ENCODE assay signal across 8 cellular contexts in genomic region chr6:166757226-166758135, GRCh38.
A peak's percentile ranks its signal among the peaks of the same experiment; 100 is the strongest.
DNase-seq lines count a peak whose midpoint lies in the region; TF ChIP-seq lines count a peak whose summit lies in the region.

No MANE protein-coding gene starts in this region.

- no peaks in the 10 kb centered on the region for H3K36me3 ChIP-seq in neural cell (ENCODE audit: insufficient read depth, low read length)
- no peaks in the 10 kb centered on the region for H3K36me3 ChIP-seq in SJCRH30

- peak overlapping the region; percentile 35 for H3K4me3 Mint-ChIP-seq in Calu3 (ENCODE audit: low read depth, unreplicated experiment)

- peak overlapping the region; percentile 36 for H3K4me3 ChIP-seq in choroid plexus epithelial cell (ENCODE audit: low read depth, low read length)
- H3K4me3 ChIP-seq in neural cell (ENCODE audit: low read length), result peak overlapping the region; percentile 45
- no peak overlapping the region for H3K4me3 ChIP-seq in SJCRH30

- CTCF ChIA-PET in Calu3 (lab: Charles Lee), result interaction anchor here (0.7 kb wide), 1 partner anchor 1172 kb away, joined by 3 read pairs; no protein-coding TSS in a partner anchor

- no peak for TF ChIP-seq EP300 in neural cell (conservative IDR thresholded peaks at IDR 0.05; ENCODE audit: poor library complexity, severe bottlenecking)

- peaks cover 11% of the 10 kb centered on the region for H3K4me1 Mint-ChIP-seq in Calu3 (ENCODE audit: low read depth, unreplicated experiment)

- peaks cover 3% of the 10 kb centered on the region for H3F3A ChIP-seq in neural cell (ENCODE audit: insufficient read depth, low read length, poor library complexity, severe bottlenecking)

- no peaks in the 10 kb centered on the region for H3K79me2 ChIP-seq in neural cell (replicated peaks; ENCODE audit: insufficient read depth, low read length)

- H3K9me2 ChIP-seq in neural cell (ENCODE audit: insufficient read depth, low read length), result no peaks in the 10 kb centered on the region

- H3K4me2 ChIP-seq in neural cell (ENCODE audit: low read length), result no peak overlapping the region

- H4K20me1 ChIP-seq in neural cell (ENCODE audit: insufficient read depth), result no peaks in the 10 kb centered on the region

- no peaks in the 10 kb centered on the region for H3K36me3 Mint-ChIP-seq in Calu3 (ENCODE audit: insufficient read depth, unreplicated experiment)

- no peak overlapping the region for H2AFZ ChIP-seq in neural cell (ENCODE audit: low read depth, low read length)

- no peaks in the 10 kb centered on the region for H3K9me3 Mint-ChIP-seq in Calu3 (ENCODE audit: low read depth, unreplicated experiment)

- TF ChIP-seq RAD21 in neural cell (conservative IDR thresholded peaks at IDR 0.05), result no peak

- peaks cover 41% of the 10 kb centered on the region for H3K27me3 Mint-ChIP-seq in Calu3 (ENCODE audit: unreplicated experiment)

- DNase-seq in Calu3 (no peak), NCI-H1105 treated with DMSO at 0.1 percent for 48 hours (lab: John Stamatoyannopoulos, UW) (peak; percentile 96), choroid plexus epithelial cell (ENCODE audit: low read depth) (peak; percentile 72), SJCRH30 (no peak), NCI-H1436 (lab: John Stamatoyannopoulos, UW) (no peak), nucleus accumbens (lab: John Stamatoyannopoulos, UW) (no peak), GOT3 (lab: John Stamatoyannopoulos, UW) (no peak)

- peak overlapping the region; percentile 25 for H3K9ac ChIP-seq in neural cell (ENCODE audit: low read length)

- H3K27ac ChIP-seq in neural cell (ENCODE audit: low read length), result no peak overlapping the region
- H3K27ac ChIP-seq in SJCRH30, result no peak overlapping the region

- H3K27me3 ChIP-seq in neural cell (ENCODE audit: insufficient read depth, low read depth, low read length), result no peaks in the 10 kb centered on the region
- peaks cover 3% of the 10 kb centered on the region; the same call in 1 of the 2 replicates for H3K27me3 ChIP-seq in SJCRH30

- no peak for TF ChIP-seq CTCF in Calu3 (IDR thresholded peaks at IDR 0.05; ENCODE audit: unreplicated experiment)
- TF ChIP-seq CTCF in choroid plexus epithelial cell (conservative IDR thresholded peaks at IDR 0.05; ENCODE audit: low read depth, low read length), result no peak
- TF ChIP-seq CTCF in neural cell (IDR thresholded peaks at IDR 0.05; ENCODE audit: poor library complexity, severe bottlenecking), result no peak

- intact Hi-C loops in Calu3 (cut with micrococcal nuclease; ENCODE audit: unreplicated experiment), result no loop called here

- BruUV-seq in Calu3 (replicated peaks; lab: Mats Ljungman, UMichigan), result no TSS peak

- H3K4me1 ChIP-seq in SJCRH30, result 0 out of 2 replicates have a peak, but pooled peaks cover 5% of the 10 kb centered on the region

- H3K27ac Mint-ChIP-seq in Calu3 (ENCODE audit: unreplicated experiment), result no peak overlapping the region

- H3K9me3 ChIP-seq in neural cell (ENCODE audit: low read length) (no peaks in the 10 kb centered on the region), SJCRH30 (replicated peaks) (no peaks in the 10 kb centered on the region)

TF ChIP-seq in neural cell, 6 proteins besides CTCF, POLR2A, EP300 and RAD21:
- no peak for TF ChIP-seq EZH2 (IDR thresholded peaks at IDR 0.05; ENCODE audit: borderline replicate concordance, insufficient read depth, low read length, poor library complexity, severe bottlenecking)
- TF ChIP-seq SMC3 (conservative IDR thresholded peaks at IDR 0.05; ENCODE audit: poor library complexity), result no peak
TF ChIP-seq in neural cell: peak in this region for 0.

Comparison
In these comparisons a context has a peak if more than half of its experiments do, and no peak if none do; other contexts are left out.
1. DNase-seq: peak in NCI-H1105 treated with DMSO at 0.1 percent for 48 hours (single experiment) and choroid plexus epithelial cell (single experiment); none in Calu3 (single experiment), SJCRH30 (0 of 2), NCI-H1436 (single experiment), nucleus accumbens (0 of 56) and GOT3 (single experiment).